9 cellular contexts compared by ENCODE assay signal in the genomic region with DNA sequence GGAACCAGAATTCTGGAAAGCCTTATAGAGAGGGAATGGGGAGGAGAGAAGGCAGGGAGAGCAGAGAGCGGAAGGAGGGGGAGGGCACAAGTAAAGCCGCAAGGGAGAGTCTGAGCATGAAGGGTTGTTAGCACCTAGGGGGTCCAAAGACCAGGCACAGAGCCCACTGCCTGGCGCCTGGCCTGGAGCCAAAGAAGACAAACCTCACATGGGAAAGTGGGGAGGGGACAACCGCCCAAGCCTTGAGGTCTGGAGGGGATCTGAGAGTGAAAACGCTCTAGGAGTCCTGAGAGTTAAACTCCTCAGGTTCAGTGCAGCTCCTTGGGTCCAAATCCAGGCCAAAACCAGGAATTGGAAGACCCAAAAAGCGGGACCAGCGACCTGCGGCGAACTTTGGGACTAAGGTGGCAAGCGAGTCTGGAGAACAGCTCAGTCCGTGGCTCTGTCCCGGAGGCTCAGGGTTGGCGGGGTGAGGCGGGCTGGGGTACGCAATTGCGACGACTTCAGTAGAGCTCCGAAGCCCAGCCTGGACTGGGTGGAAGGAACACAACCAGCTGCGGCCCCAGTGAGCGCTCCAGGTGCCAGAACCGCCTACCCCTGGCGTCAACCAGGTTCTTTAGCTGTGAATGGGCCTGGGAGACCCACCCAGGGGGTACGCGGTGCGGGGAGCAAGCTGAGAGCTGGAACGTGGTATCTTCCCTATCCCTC. TPM values are rescaled to one million over a fixed set of nuclear protein-coding genes. Genes with fewer than 3 reads are reported as not detected.
A peak's percentile ranks its signal among the peaks of the same experiment; 100 is the strongest.
DNase-seq lines count a peak whose midpoint lies in the region; ATAC-seq and TF ChIP-seq lines count a peak whose summit lies in the region.
"Had no signal": no experiment of that assay in that cellular context is flagged by ENCODE, and none has a peak within 500 bp of the region (broad histone marks: within the 10 kb centered on the region; RNA-seq: fewer than 3 reads in every experiment).

No MANE protein-coding gene starts in this region.

- peak overlapping the region; percentile 84 for H3K4me2 ChIP-seq in smooth muscle cell

- DNase-seq in NCI-H1092 treated with DMSO at 0.1 percent for 48 hours (lab: John Stamatoyannopoulos, UW) (peak; percentile 23), NCI-H1092 (lab: John Stamatoyannopoulos, UW) (no peak), right atrium auricular region (ENCODE audit: low spot score) (no peak), smooth muscle cell (lab: John Stamatoyannopoulos, UW; ENCODE audit: unreplicated experiment) (no peak), superior temporal gyrus (ENCODE audit: extremely low spot score) (no peak)
- DNase-seq in activated CD4-positive, CD25-positive, alpha-beta regulatory T cell (lab: John Stamatoyannopoulos, UW), result no peak

- WGBS in smooth muscle cell (ENCODE audit: low lambda C conversion rate), result 23% methylated on average over 25 of the region's 26 CpGs

- H4K20me1 ChIP-seq in smooth muscle cell (ENCODE audit: low read depth), result peaks cover 17% of the 10 kb centered on the region

- H3K79me2 ChIP-seq in smooth muscle cell (ENCODE audit: low read depth), result peaks cover 23% of the 10 kb centered on the region

- H3K9me3 ChIP-seq in right atrium auricular region (no peaks in the 10 kb centered on the region), smooth muscle cell (replicated peaks; ENCODE audit: low read depth) (no peaks in the 10 kb centered on the region)

- H2AFZ ChIP-seq in smooth muscle cell (ENCODE audit: low read depth), result no peak overlapping the region

- H3K4me1 ChIP-seq in right atrium auricular region (peaks cover 0 to 47% of the 10 kb centered on the region in 2 donors), smooth muscle cell (ENCODE audit: low read depth) (peaks cover 33% of the 10 kb centered on the region)

- H3K9ac ChIP-seq in smooth muscle cell (ENCODE audit: low read depth), result no peak overlapping the region

- TF ChIP-seq CTCF in VCaP (conservative IDR thresholded peaks at IDR 0.05) (no peak), right atrium auricular region (IDR thresholded peaks at IDR 0.05) (no peak), smooth muscle cell (IDR thresholded peaks at IDR 0.05; ENCODE audit: borderline replicate concordance, insufficient read depth, poor library complexity, severe bottlenecking) (no peak)

- H3K4me3 ChIP-seq in right atrium auricular region (peak overlapping the region; percentile 85 to 90), smooth muscle cell (peak overlapping the region; percentile 53)

- H3K27me3 ChIP-seq in right atrium auricular region (no peaks in the 10 kb centered on the region), smooth muscle cell (ENCODE audit: low read depth) (peaks cover 2% of the 10 kb centered on the region)

- H3F3A ChIP-seq in smooth muscle cell (ENCODE audit: low read depth), result no peaks in the 10 kb centered on the region

- H3K36me3 ChIP-seq in right atrium auricular region (no peaks in the 10 kb centered on the region), smooth muscle cell (ENCODE audit: low read depth) (no peaks in the 10 kb centered on the region)

- ATAC-seq in HG03342 (IDR thresholded peaks at IDR 0.05; ENCODE audit: unreplicated experiment), result no peak

- H3K27ac ChIP-seq in VCaP (peak overlapping the region; percentile 80), right atrium auricular region (peak overlapping the region; percentile 79 to 80), smooth muscle cell (ENCODE audit: low read depth) (no peak overlapping the region)

RNA-seq across cellular contexts. Expression of a gene that starts 0.8 kb away (rescaled TPM):
- total RNA-seq in right atrium auricular region (10 to 100 TPM; 45.5 to 48.9 TPM), smooth muscle cell (28.1 and 30.4 TPM in 2 replicates)
- polyA plus RNA-seq in smooth muscle cell, result 23.9 and 48.6 TPM in 2 replicates

RNA-seq across cellular contexts. Expression of a gene that starts 14.9 kb away (rescaled TPM):
- total RNA-seq in right atrium auricular region (1 to 10 TPM; 1.9 to 8.4 TPM), smooth muscle cell (1.5 and 3.9 TPM in 2 replicates)
- 1.9 TPM in 1 of 2 replicates, not detected in the other for polyA plus RNA-seq in smooth muscle cell

RNA-seq across cellular contexts. Expression of a gene that starts 18.1 kb away (rescaled TPM):
- total RNA-seq in right atrium auricular region, result 10 to 100 TPM; 31.8 to 32.2 TPM
- 2.2 and 3.8 TPM in 2 replicates for total RNA-seq in smooth muscle cell
- 0.97 and 4.7 TPM in 2 replicates for polyA plus RNA-seq in smooth muscle cell

RNA-seq across cellular contexts. Expression of a gene that starts 28.1 kb away (rescaled TPM):
- total RNA-seq in right atrium auricular region (not detected), smooth muscle cell (not detected in 2 replicates)
- 0.48 TPM in 1 of 2 replicates, not detected in the other for polyA plus RNA-seq in smooth muscle cell
- total RNA-seq: T-helper 2 cell treated with Interferon-gamma antibody and Interleukin-4, amounts not matched to agents 100 ng/mL and 5 ng/mL, for 36 hours had no signal

RNA-seq across cellular contexts. Expression of a gene that starts 35.3 kb away (rescaled TPM):
- total RNA-seq in right atrium auricular region, result under 1 TPM; 0.11 to 0.20 TPM
- total RNA-seq in smooth muscle cell, result 0.04 and 0.58 TPM in 2 replicates
- polyA plus RNA-seq in smooth muscle cell, result 0.46 and 0.90 TPM in 2 replicates
